Comparison of ENCODE assay signal across 1 cellular context in genomic region chr15:69224383-69224782, GRCh38.
TF ChIP-seq lines count a peak whose summit lies in the region.

No MANE protein-coding gene starts in this region.

TF ChIP-seq in HepG2, 621 proteins besides CTCF, POLR2A, EP300 and RAD21 (continued from another document and continues in another):
- TF ChIP-seq ZUFSP (CRISPR knock-in tag; IDR thresholded peaks at IDR 0.05; ENCODE audit: borderline replicate concordance) (no peak), HOXD1 (CRISPR knock-in tag; IDR thresholded peaks at IDR 0.05) (no peak; the same call in 1 of the 2 replicates), SRY (CRISPR knock-in tag; IDR thresholded peaks at IDR 0.05) (no peak), ZNF800 (CRISPR knock-in tag; IDR thresholded peaks at IDR 0.05) (no peak), ZNF235 (CRISPR knock-in tag; IDR thresholded peaks at IDR 0.05; ENCODE audit: borderline replicate concordance) (no peak), NPAS2 (CRISPR knock-in tag; IDR thresholded peaks at IDR 0.05; ENCODE audit: borderline replicate concordance) (no peak), SMYD3 (CRISPR knock-in tag; IDR thresholded peaks at IDR 0.05) (peak; percentile 56; the same call in 1 of the 2 replicates), NFKB2 (CRISPR knock-in tag; IDR thresholded peaks at IDR 0.05; ENCODE audit: borderline replicate concordance) (no peak), NFKBIZ (CRISPR knock-in tag; IDR thresholded peaks at IDR 0.05) (peak; percentile 58; the same call in 1 of the 2 replicates), TFE3 (CRISPR knock-in tag; IDR thresholded peaks at IDR 0.05) (peak; percentile 95), HOXA5 (CRISPR knock-in tag; IDR thresholded peaks at IDR 0.05) (no peak), HDAC1 (CRISPR knock-in tag; IDR thresholded peaks at IDR 0.05) (peak; percentile 81), IRF1 (CRISPR knock-in tag; IDR thresholded peaks at IDR 0.05; ENCODE audit: low read depth) (no peak), MEF2D (CRISPR knock-in tag; IDR thresholded peaks at IDR 0.05) (peak; percentile 80), ZNF674 (CRISPR knock-in tag; IDR thresholded peaks at IDR 0.05; ENCODE audit: low read depth) (no peak), RXRB (CRISPR knock-in tag; IDR thresholded peaks at IDR 0.05; ENCODE audit: borderline replicate concordance) (peak; percentile 86), TAF15 (IDR thresholded peaks at IDR 0.05; ENCODE audit: low read depth, low read length, poor library complexity, severe bottlenecking) (no peak), KMT2A (CRISPR knock-in tag; IDR thresholded peaks at IDR 0.05) (peak; percentile 53; the same call in 1 of the 2 replicates), DPF2 (CRISPR knock-in tag; IDR thresholded peaks at IDR 0.05; ENCODE audit: borderline replicate concordance, low read depth) (0 out of 2 replicates have a peak, but pooled peaks have one; percentile 24), HNF4G (IDR thresholded peaks at IDR 0.05; ENCODE audit: borderline replicate concordance, low read depth, low read length) (peak; percentile 97), HNF4G (CRISPR knock-in tag; IDR thresholded peaks at IDR 0.05; ENCODE audit: borderline replicate concordance, low read depth) (peak; percentile 95), MYPOP (CRISPR knock-in tag; IDR thresholded peaks at IDR 0.05) (no peak), STAT5B (CRISPR knock-in tag; IDR thresholded peaks at IDR 0.05) (0 out of 2 replicates have a peak, but pooled peaks have one; percentile 30), KLF15 (CRISPR knock-in tag; IDR thresholded peaks at IDR 0.05; ENCODE audit: borderline replicate concordance) (no peak), ZNF331 (CRISPR knock-in tag; IDR thresholded peaks at IDR 0.05) (peak; percentile 77; the same call in 1 of the 2 replicates), PATZ1 (CRISPR knock-in tag; IDR thresholded peaks at IDR 0.05) (peak; percentile 88), NFE2L2 (IDR thresholded peaks at IDR 0.05; ENCODE audit: low read length) (no peak), ZNF343 (CRISPR knock-in tag; IDR thresholded peaks at IDR 0.05) (no peak), MTF2 (CRISPR knock-in tag; IDR thresholded peaks at IDR 0.05; ENCODE audit: borderline replicate concordance) (no peak), YEATS2 (CRISPR knock-in tag; IDR thresholded peaks at IDR 0.05; ENCODE audit: borderline replicate concordance) (peak; percentile 36; the same call in 1 of the 2 replicates), TARDBP (CRISPR knock-in tag; IDR thresholded peaks at IDR 0.05) (peak; percentile 92; the same call in 1 of the 2 replicates), TOE1 (CRISPR knock-in tag; IDR thresholded peaks at IDR 0.05) (no peak), SRSF1 (optimal IDR thresholded peaks at IDR 0.05; ENCODE audit: low read depth, low read length) (no peak), GZF1 (CRISPR knock-in tag; IDR thresholded peaks at IDR 0.05) (no peak), ZNF484 (CRISPR knock-in tag; IDR thresholded peaks at IDR 0.05; ENCODE audit: borderline replicate concordance, low read depth) (no peak), ZNF207 (IDR thresholded peaks at IDR 0.05; ENCODE audit: borderline replicate concordance) (no peak), PHF5A (CRISPR knock-in tag; IDR thresholded peaks at IDR 0.05; ENCODE audit: low read depth, unreplicated experiment) (no peak), ZNF550 (CRISPR knock-in tag; IDR thresholded peaks at IDR 0.05; ENCODE audit: borderline replicate concordance) (no peak), PCBP2 (optimal IDR thresholded peaks at IDR 0.05; ENCODE audit: low read depth, low read length, poor library complexity, severe bottlenecking) (no peak), ZNF709 (CRISPR knock-in tag; IDR thresholded peaks at IDR 0.05) (no peak), ZNF577 (CRISPR knock-in tag; IDR thresholded peaks at IDR 0.05; ENCODE audit: borderline replicate concordance, low read depth) (no peak), ZNF138 (CRISPR knock-in tag; IDR thresholded peaks at IDR 0.05; ENCODE audit: low read depth) (no peak), KLF16 (CRISPR knock-in tag; IDR thresholded peaks at IDR 0.05) (peak in 1 of 2 experiments; percentile 69; a peak in 2 of 4 replicates), ZNF563 (CRISPR knock-in tag; IDR thresholded peaks at IDR 0.05) (no peak), ZNF430 (CRISPR knock-in tag; IDR thresholded peaks at IDR 0.05) (peak; percentile 64; the same call in 1 of the 2 replicates), ZNF781 (CRISPR knock-in tag; IDR thresholded peaks at IDR 0.05; ENCODE audit: borderline replicate concordance, not compliant biosample characterization) (no peak), CSRNP1 (CRISPR knock-in tag; IDR thresholded peaks at IDR 0.05) (peak; percentile 54; the same call in 1 of the 2 replicates), CREM (IDR thresholded peaks at IDR 0.05) (peak; percentile 84), CREM (CRISPR knock-in tag; IDR thresholded peaks at IDR 0.05) (no peak), MAFF (IDR thresholded peaks at IDR 0.05; ENCODE audit: low read depth, low read length) (peak; percentile 68), SALL2 (CRISPR knock-in tag; IDR thresholded peaks at IDR 0.05) (no peak), TP53 (CRISPR knock-in tag; conservative IDR thresholded peaks at IDR 0.05) (no peak), ZBTB4 (CRISPR knock-in tag; IDR thresholded peaks at IDR 0.05; ENCODE audit: borderline replicate concordance) (no peak), IKZF1 (IDR thresholded peaks at IDR 0.05) (no peak), ARID3A (IDR thresholded peaks at IDR 0.05; ENCODE audit: low read depth, low read length) (peak; percentile 28; the same call in 1 of the 2 replicates), ZNF12 (CRISPR knock-in tag; IDR thresholded peaks at IDR 0.05) (no peak), KAT2B (IDR thresholded peaks at IDR 0.05; ENCODE audit: borderline replicate concordance, low read depth, low read length) (no peak), SMAD3 (CRISPR knock-in tag; IDR thresholded peaks at IDR 0.05) (no peak; the same call in 1 of the 2 replicates)
